ENCODE assay signal across 19 cellular contexts in genomic region chr7:1407883-1408282, GRCh38. TPM values are rescaled to one million over a fixed set of nuclear protein-coding genes. Genes with fewer than 3 reads are reported as not detected.
A peak's percentile ranks its signal among the peaks of the same experiment; 100 is the strongest.
DNase-seq lines count a peak whose midpoint lies in the region; TF ChIP-seq lines count a peak whose summit lies in the region.
"Had no signal": no experiment of that assay in that cellular context is flagged by ENCODE, and none has a peak within 500 bp of the region (broad histone marks: within the 10 kb centered on the region; RNA-seq: fewer than 3 reads in every experiment).

No MANE protein-coding gene starts in this region.

- H3K9me3 Mint-ChIP-seq in MCF 10A (ENCODE audit: unreplicated experiment), result no peaks in the 10 kb centered on the region
- H3K9me3 Mint-ChIP-seq: T-cell had no signal

- BruUV-seq in MCF 10A (replicated peaks; lab: Mats Ljungman, UMichigan), result no TSS peak

- H3K4me3 Mint-ChIP-seq in MCF 10A (ENCODE audit: unreplicated experiment), result no peak overlapping the region
- H3K4me3 Mint-ChIP-seq: CD14-positive monocyte, T-cell had no signal

- no peak for TF ChIP-seq CTCF in MCF 10A (IDR thresholded peaks at IDR 0.05; ENCODE audit: unreplicated experiment)

- CTCF ChIA-PET in MCF 10A (lab: Yijun Ruan, JAX), result interaction anchor here (0.6 to 1.0 kb wide), 4 partner anchors 145 to 364 kb away, joined by 3 to 4 read pairs (median 4); partner anchors contain the start of gene GPR146

- no peak overlapping the region for H3K27ac Mint-ChIP-seq in MCF 10A (ENCODE audit: low read depth, unreplicated experiment)
- H3K27ac Mint-ChIP-seq: CD14-positive monocyte, T-cell had no signal

- intact Hi-C loops in posterior vena cava (cut with DNase I) (no loop called here), MCF 10A (cut with micrococcal nuclease) (no loop called here)

- DNase-seq in NCI-H748 (lab: John Stamatoyannopoulos, UW; ENCODE audit: unreplicated experiment) (peak; percentile 20), NCI-H748 treated with DMSO at 0.1 percent for 48 hours (lab: John Stamatoyannopoulos, UW) (no peak), NCI-H1417 (lab: John Stamatoyannopoulos, UW) (peak in 2 of 3 experiments; percentile 87 to 93), RPMI8226 (peak; percentile 63), GM19238 (ENCODE audit: insufficient read length, low spot score) (no peak), COLO829 (ENCODE audit: low spot score) (no peak), posterior vena cava (ENCODE audit: low spot score) (no peak), MCF 10A (ENCODE audit: unreplicated experiment) (no peak)
- DNase-seq: Calu3, DND-41, GM23248, Karpas-422, MM.1S, NCI-H1092 treated with DMSO at 0.1 percent for 48 hours, NCI-H446, NCI-H82, T-cell, T1000 had no signal

- H3K27me3 Mint-ChIP-seq in MCF 10A (ENCODE audit: insufficient read depth, unreplicated experiment), result peaks cover 29% of the 10 kb centered on the region

- no peaks in the 10 kb centered on the region for H3K36me3 Mint-ChIP-seq in MCF 10A (ENCODE audit: insufficient read depth, unreplicated experiment)
- H3K36me3 Mint-ChIP-seq: T-cell had no signal

- POLR2A ChIA-PET in MCF 10A (lab: Yijun Ruan, JAX), result no interaction called here

- no peaks in the 10 kb centered on the region for H3K4me1 Mint-ChIP-seq in MCF 10A (ENCODE audit: insufficient read depth, unreplicated experiment)

RNA-seq across cellular contexts. Expression of gene MICALL2, which starts 51.4 kb away (rescaled TPM):
- 10 to 100 TPM; 33.3 to 38.5 TPM for total RNA-seq in posterior vena cava
- 12.3 and 15.8 TPM in 2 replicates for total RNA-seq in MCF 10A (2022)

Comparison
In these comparisons a context has a peak if more than half of its experiments do, and no peak if none do; other contexts are left out.
1. DNase-seq: peak in NCI-H748 (single experiment), NCI-H1417 (2 of 3) and RPMI8226 (single experiment); none in NCI-H748 treated with DMSO at 0.1 percent for 48 hours (single experiment), GM19238 (single experiment), COLO829 (single experiment), posterior vena cava (single experiment) and MCF 10A (single experiment).